In genomic region chrX:17718649-17719165, GRCh38 we compare ENCODE assay signal across 36 cellular contexts.
"Had no signal": no experiment of that assay in that cellular context is flagged by ENCODE, and none has a peak within 500 bp of the region (broad histone marks: within the 10 kb centered on the region; RNA-seq: fewer than 3 reads in every experiment).

No MANE protein-coding gene starts in this region.

- H3K4me3 ChIP-seq: ascending aorta, body of pancreas, breast epithelium had no signal

- H3K36me3 Mint-ChIP-seq: activated CD8-positive, alpha-beta memory T cell treated with anti-CD3 and anti-CD28 coated beads, Interleukin-2, amount 10 ng/mL, durations not matched to agents 7 days and 5 days; activated naive CD8-positive, alpha-beta T cell treated with anti-CD3 and anti-CD28 coated beads, Interleukin-2, amount 10 ng/mL, durations not matched to agents 7 days and 5 days had no signal

- H3K4me1 ChIP-seq: ascending aorta, body of pancreas, breast epithelium had no signal

- H3K9me3 ChIP-seq: ascending aorta, body of pancreas, breast epithelium had no signal

- H3K27ac ChIP-seq: ascending aorta, body of pancreas, brain microvascular endothelial cell, breast epithelium, VCaP had no signal

- FAIRE-seq: TTC549 had no signal

- ATAC-seq: activated CD4-positive, alpha-beta T cell treated with anti-CD3 and anti-CD28 coated beads for 36 hours; activated CD4-positive, CD25-positive, alpha-beta regulatory T cell treated with anti-CD3 and anti-CD28 coated beads, Interleukin-2, amount 50 U/mL, for 24 hours; activated CD8-positive, alpha-beta memory T cell treated with anti-CD3 and anti-CD28 coated beads, Interleukin-2, amount 10 ng/mL, durations not matched to agents 7 days and 5 days; activated CD8-positive, alpha-beta T cell treated with anti-CD3 and anti-CD28 coated beads, Interleukin-2, amount 10 ng/mL, durations not matched to agents 7 days and 5 days; activated naive CD8-positive, alpha-beta T cell treated with anti-CD3 and anti-CD28 coated beads, Interleukin-2, amount 50 U/mL, for 24 hours; body of pancreas had no signal

- DNase-seq: activated CD4-positive, alpha-beta memory T cell treated with anti-CD3 and anti-CD28 coated beads, Interleukin-2, amount 10 ng/mL, durations not matched to agents 7 days and 5 days; activated CD4-positive, alpha-beta T cell treated with anti-CD3 and anti-CD28 coated beads for 1 hour; activated CD4-positive, alpha-beta T cell treated with anti-CD3 and anti-CD28 coated beads for 36 hours; activated CD4-positive, alpha-beta T cell treated with anti-CD3 and anti-CD28 coated beads for 48 hours; activated CD4-positive, alpha-beta T cell treated with anti-CD3 and anti-CD28 coated beads, Interleukin-2, amount 10 ng/mL, durations not matched to agents 7 days and 5 days; activated CD4-positive, alpha-beta T cell treated with anti-CD3 and anti-CD28 coated beads, Interleukin-2, amount 50 U/mL, for 48 hours; activated CD4-positive, CD25-positive, alpha-beta regulatory T cell; activated CD8-positive, alpha-beta memory T cell treated with anti-CD3 and anti-CD28 coated beads for 24 hours; activated CD8-positive, alpha-beta memory T cell treated with anti-CD3 and anti-CD28 coated beads, Interleukin-2, amount 10 ng/mL, durations not matched to agents 7 days and 5 days; activated CD8-positive, alpha-beta memory T cell treated with anti-CD3 and anti-CD28 coated beads, Interleukin-2, amount 50 U/mL, for 48 hours; activated CD8-positive, alpha-beta T cell treated with anti-CD3 and anti-CD28 coated beads, Interleukin-2, amount 10 ng/mL, durations not matched to agents 7 days and 5 days; activated effector memory CD4-positive, alpha-beta T cell treated with Interleukin-2 at 50 U/mL for 16 hours; activated gamma-delta T cell; activated naive CD4-positive, alpha-beta T cell treated with anti-CD3 and anti-CD28 coated beads for 36 hours; activated naive CD4-positive, alpha-beta T cell treated with anti-CD3 and anti-CD28 coated beads, Interleukin-2, amount 50 U/mL, for 16 hours; activated naive CD8-positive, alpha-beta T cell treated with anti-CD3 and anti-CD28 coated beads, Interleukin-2, amount 10 ng/mL, durations not matched to agents 7 days and 5 days; activated naive CD8-positive, alpha-beta T cell treated with anti-CD3 and anti-CD28 coated beads, Interleukin-2, amount 50 U/mL, for 24 hours; activated T-cell treated with anti-CD3 and anti-CD28 coated beads, Interleukin-2, amount 50 U/mL, for 24 hours; activated T-cell treated with anti-CD3 and anti-CD28 coated beads, Interleukin-2, amount 50 U/mL, for 48 hours; amygdala; anterior cingulate cortex; body of pancreas; brain microvascular endothelial cell; central memory CD4-positive, alpha-beta T cell; T-helper 1 cell; T-helper 2 cell; T-helper 9 cell had no signal

- H3K4me1 Mint-ChIP-seq: activated CD4-positive, alpha-beta memory T cell treated with anti-CD3 and anti-CD28 coated beads, Interleukin-2, amount 10 ng/mL, durations not matched to agents 7 days and 5 days; activated CD4-positive, alpha-beta T cell treated with anti-CD3 and anti-CD28 coated beads for 36 hours; activated CD4-positive, alpha-beta T cell treated with anti-CD3 and anti-CD28 coated beads, Interleukin-2, amount 10 ng/mL, durations not matched to agents 7 days and 5 days; activated CD8-positive, alpha-beta memory T cell treated with anti-CD3 and anti-CD28 coated beads, Interleukin-2, amount 10 ng/mL, durations not matched to agents 7 days and 5 days; activated naive CD8-positive, alpha-beta T cell treated with anti-CD3 and anti-CD28 coated beads, Interleukin-2, amount 10 ng/mL, durations not matched to agents 7 days and 5 days; activated naive CD8-positive, alpha-beta T cell treated with anti-CD3 and anti-CD28 coated beads, Interleukin-2, amount 50 U/mL, for 24 hours had no signal

- H3K27me3 ChIP-seq: ascending aorta, body of pancreas, brain microvascular endothelial cell had no signal

- H3K36me3 ChIP-seq: ascending aorta, brain microvascular endothelial cell, breast epithelium had no signal

- H3K27me3 Mint-ChIP-seq: activated CD4-positive, alpha-beta T cell treated with anti-CD3 and anti-CD28 coated beads for 36 hours; activated CD4-positive, alpha-beta T cell treated with anti-CD3 and anti-CD28 coated beads, Interleukin-2, amount 10 ng/mL, durations not matched to agents 7 days and 5 days; activated CD8-positive, alpha-beta memory T cell treated with anti-CD3 and anti-CD28 coated beads, Interleukin-2, amount 10 ng/mL, durations not matched to agents 7 days and 5 days; activated naive CD8-positive, alpha-beta T cell; activated naive CD8-positive, alpha-beta T cell treated with anti-CD3 and anti-CD28 coated beads, Interleukin-2, amount 50 U/mL, for 24 hours had no signal

- H3K4me3 Mint-ChIP-seq: activated CD4-positive, alpha-beta memory T cell treated with anti-CD3 and anti-CD28 coated beads, Interleukin-2, amount 10 ng/mL, durations not matched to agents 7 days and 5 days; activated CD4-positive, alpha-beta T cell treated with anti-CD3 and anti-CD28 coated beads for 36 hours; activated CD4-positive, alpha-beta T cell treated with anti-CD3 and anti-CD28 coated beads, Interleukin-2, amount 10 ng/mL, durations not matched to agents 7 days and 5 days; activated CD8-positive, alpha-beta memory T cell treated with anti-CD3 and anti-CD28 coated beads, Interleukin-2, amount 10 ng/mL, durations not matched to agents 7 days and 5 days; activated CD8-positive, alpha-beta T cell treated with anti-CD3 and anti-CD28 coated beads, Interleukin-2, amount 10 ng/mL, durations not matched to agents 7 days and 5 days; activated naive CD4-positive, alpha-beta T cell treated with anti-CD3 and anti-CD28 coated beads for 36 hours; activated naive CD8-positive, alpha-beta T cell; activated naive CD8-positive, alpha-beta T cell treated with anti-CD3 and anti-CD28 coated beads, Interleukin-2, amount 10 ng/mL, durations not matched to agents 7 days and 5 days; activated naive CD8-positive, alpha-beta T cell treated with anti-CD3 and anti-CD28 coated beads, Interleukin-2, amount 50 U/mL, for 24 hours; activated T-cell treated with anti-CD3 and anti-CD28 coated beads, Interleukin-2, amount 50 U/mL, for 24 hours; T-helper 1 cell treated with Interleukin-12 subunit alpha and Interleukin-12 subunit beta and Interleukin-4 antibody, amounts not matched to agents 30 μg/mL and 1 μg/mL, for 36 hours; T-helper 2 cell treated with Interferon-gamma antibody and Interleukin-4, amounts not matched to agents 5 μg/mL and 100 μg/mL, for 36 hours had no signal

- H3K27ac Mint-ChIP-seq: activated CD4-positive, alpha-beta memory T cell treated with anti-CD3 and anti-CD28 coated beads, Interleukin-2, amount 10 ng/mL, durations not matched to agents 7 days and 5 days; activated CD4-positive, alpha-beta T cell treated with anti-CD3 and anti-CD28 coated beads for 36 hours; activated CD4-positive, alpha-beta T cell treated with anti-CD3 and anti-CD28 coated beads, Interleukin-2, amount 10 ng/mL, durations not matched to agents 7 days and 5 days; activated CD8-positive, alpha-beta memory T cell treated with anti-CD3 and anti-CD28 coated beads, Interleukin-2, amount 10 ng/mL, durations not matched to agents 7 days and 5 days; activated CD8-positive, alpha-beta T cell treated with anti-CD3 and anti-CD28 coated beads, Interleukin-2, amount 10 ng/mL, durations not matched to agents 7 days and 5 days; activated naive CD4-positive, alpha-beta T cell treated with anti-CD3 and anti-CD28 coated beads for 36 hours; activated naive CD8-positive, alpha-beta T cell; activated naive CD8-positive, alpha-beta T cell treated with anti-CD3 and anti-CD28 coated beads, Interleukin-2, amount 10 ng/mL, durations not matched to agents 7 days and 5 days; activated naive CD8-positive, alpha-beta T cell treated with anti-CD3 and anti-CD28 coated beads, Interleukin-2, amount 50 U/mL, for 24 hours; activated T-cell treated with anti-CD3 and anti-CD28 coated beads, Interleukin-2, amount 50 U/mL, for 24 hours; activated T-helper 2 cell treated with anti-CD3 and anti-CD28 coated beads, Interferon-gamma antibody, Interleukin-2, Interleukin-4, amounts not matched to agents 10 μg/mL and 5 μg/mL and 100 μg/mL, durations not matched to agents 14 hours and 24 hours and 36 hours; T-helper 1 cell treated with Interleukin-12 subunit alpha and Interleukin-12 subunit beta and Interleukin-4 antibody, amounts not matched to agents 30 μg/mL and 1 μg/mL, for 36 hours; T-helper 2 cell treated with Interferon-gamma antibody and Interleukin-4, amounts not matched to agents 5 μg/mL and 100 μg/mL, for 36 hours had no signal

- H3K9me3 Mint-ChIP-seq: activated CD4-positive, alpha-beta memory T cell treated with anti-CD3 and anti-CD28 coated beads, Interleukin-2, amount 10 ng/mL, durations not matched to agents 7 days and 5 days; activated CD4-positive, alpha-beta T cell treated with anti-CD3 and anti-CD28 coated beads, Interleukin-2, amount 10 ng/mL, durations not matched to agents 7 days and 5 days; activated naive CD4-positive, alpha-beta T cell treated with anti-CD3 and anti-CD28 coated beads for 36 hours; activated naive CD8-positive, alpha-beta T cell treated with anti-CD3 and anti-CD28 coated beads, Interleukin-2, amount 10 ng/mL, durations not matched to agents 7 days and 5 days; activated naive CD8-positive, alpha-beta T cell treated with anti-CD3 and anti-CD28 coated beads, Interleukin-2, amount 50 U/mL, for 24 hours; activated T-cell treated with anti-CD3 and anti-CD28 coated beads, Interleukin-2, amount 50 U/mL, for 24 hours; activated T-helper 2 cell treated with anti-CD3 and anti-CD28 coated beads, Interferon-gamma antibody, Interleukin-2, Interleukin-4, amounts not matched to agents 10 μg/mL and 5 μg/mL and 100 μg/mL, durations not matched to agents 14 hours and 24 hours and 36 hours; T-helper 1 cell treated with Interleukin-12 subunit alpha and Interleukin-12 subunit beta and Interleukin-4 antibody, amounts not matched to agents 30 μg/mL and 1 μg/mL, for 36 hours; T-helper 2 cell treated with Interferon-gamma antibody and Interleukin-4, amounts not matched to agents 5 μg/mL and 100 μg/mL, for 36 hours had no signal
